17 cellular contexts compared by ENCODE assay signal in genomic region chr2:9217838-9218770, GRCh38. TPM values are rescaled to one million over a fixed set of nuclear protein-coding genes. Genes with fewer than 3 reads are reported as not detected.
DNase-seq lines count a peak whose midpoint lies in the region; ATAC-seq and TF ChIP-seq lines count a peak whose summit lies in the region.
"Had no signal": no experiment of that assay in that cellular context is flagged by ENCODE, and none has a peak within 500 bp of the region (broad histone marks: within the 10 kb centered on the region; RNA-seq: fewer than 3 reads in every experiment).

No MANE protein-coding gene starts in this region.

- peaks cover 24% of the 10 kb centered on the region for H3K4me1 Mint-ChIP-seq in WTC11
- H3K4me1 Mint-ChIP-seq in T-helper 2 cell treated with Interferon-gamma antibody and Interleukin-4, amounts not matched to agents 5 μg/mL and 100 μg/mL, for 36 hours (ENCODE audit: low read depth), result no peaks in the 10 kb centered on the region
- H3K4me1 Mint-ChIP-seq: activated naive CD8-positive, alpha-beta T cell treated with anti-CD3 and anti-CD28 coated beads for 36 hours had no signal

- ATAC-seq in left ventricle myocardium superior, result peak; percentile 23
- ATAC-seq in Right ventricle myocardium inferior, result no peak
- ATAC-seq in WTC11, result peak; percentile 79
- no peak for ATAC-seq in aorta (ENCODE audit: low FRiP score)
- ATAC-seq: HCT116 had no signal

- H3K4me3 ChIP-seq in aorta (ENCODE audit: low read length in 2 of 2), result no peak overlapping the region
- H3K4me3 ChIP-seq: SJSA1, skin epidermis, transverse colon had no signal

- no peak overlapping the region for H3K4me3 Mint-ChIP-seq in WTC11
- H3K4me3 Mint-ChIP-seq in T-helper 2 cell treated with Interferon-gamma antibody and Interleukin-4, amounts not matched to agents 5 μg/mL and 100 μg/mL, for 36 hours, result no peak overlapping the region
- H3K4me3 Mint-ChIP-seq: activated naive CD8-positive, alpha-beta T cell treated with anti-CD3 and anti-CD28 coated beads for 36 hours; central memory CD8-positive, alpha-beta T cell; mesothelial cell of epicardium had no signal

- peaks cover 61% of the 10 kb centered on the region for H3K27me3 Mint-ChIP-seq in WTC11 (ENCODE audit: low read depth)
- H3K27me3 Mint-ChIP-seq in T-helper 2 cell treated with Interferon-gamma antibody and Interleukin-4, amounts not matched to agents 5 μg/mL and 100 μg/mL, for 36 hours (ENCODE audit: low read depth), result peaks cover 20% of the 10 kb centered on the region

- peaks cover 8% of the 10 kb centered on the region for H3K36me3 Mint-ChIP-seq in WTC11
- no peaks in the 10 kb centered on the region for H3K36me3 Mint-ChIP-seq in T-helper 2 cell treated with Interferon-gamma antibody and Interleukin-4, amounts not matched to agents 5 μg/mL and 100 μg/mL, for 36 hours (ENCODE audit: low read depth)
- H3K36me3 Mint-ChIP-seq: activated naive CD8-positive, alpha-beta T cell treated with anti-CD3 and anti-CD28 coated beads for 36 hours had no signal

- DNase-seq in left ventricle myocardium superior (no peak), Right ventricle myocardium inferior (ENCODE audit: missing footprints) (no peak), WTC11 (ENCODE audit: low spot score) (no peak), iPS-NIHi7 (ENCODE audit: extremely low spot score) (peak; percentile 41), aorta (no peak), dermis blood vessel endothelial cell (no peak), AG08396 (ENCODE audit: low spot score) (no peak)
- no peak for DNase-seq in T-helper 2 cell treated with Interferon-gamma antibody and Interleukin-4, amounts not matched to agents 5 μg/mL and 100 μg/mL, for 36 hours (ENCODE audit: low spot score)
- DNase-seq: activated CD4-positive, alpha-beta T cell treated with anti-CD3 and anti-CD28 coated beads, Interleukin-2, amount 50 U/mL, for 4 hours; activated naive CD8-positive, alpha-beta T cell treated with anti-CD3 and anti-CD28 coated beads for 36 hours; activated T-cell treated with anti-CD3 and anti-CD28 coated beads, Interleukin-2, amount 50 U/mL, for 48 hours; transverse colon had no signal

- H3K9me3 ChIP-seq in aorta (ENCODE audit: control insufficient read depth, low read length), result no peaks in the 10 kb centered on the region
- H3K9me3 ChIP-seq: SJSA1, transverse colon had no signal

- H3K27me3 ChIP-seq in aorta (ENCODE audit: control insufficient read depth in 1 of 2, insufficient read depth in 2 of 2, low read length in 1 of 2), result no peaks in the 10 kb centered on the region
- H3K27me3 ChIP-seq: SJSA1, transverse colon had no signal

- peak overlapping the region in 1 of 2 donors; percentile 37 for H3K27ac ChIP-seq in aorta (ENCODE audit: low read depth in 1 of 2, low read length in 2 of 2)
- H3K27ac ChIP-seq: SJSA1, transverse colon had no signal

- 69 to 75% methylated on average over 7 of the region's 7 CpGs for WGBS in aorta, 2 donors

- peaks cover 10% of the 10 kb centered on the region for H3K9me3 Mint-ChIP-seq in WTC11
- no peaks in the 10 kb centered on the region for H3K9me3 Mint-ChIP-seq in T-helper 2 cell treated with Interferon-gamma antibody and Interleukin-4, amounts not matched to agents 5 μg/mL and 100 μg/mL, for 36 hours
- H3K9me3 Mint-ChIP-seq: central memory CD8-positive, alpha-beta T cell had no signal

- intact Hi-C loops in left ventricle myocardium superior (cut with micrococcal nuclease), result no loop called here
- intact Hi-C loops in Right ventricle myocardium inferior (cut with DNase I), result no loop called here
- intact Hi-C loops in aorta (cut with DNase I), result no loop called here

- no peaks in the 10 kb centered on the region for H3K36me3 ChIP-seq in aorta (ENCODE audit: control insufficient read depth in 1 of 2, insufficient read depth in 2 of 2, low read length in 1 of 2)
- H3K36me3 ChIP-seq: transverse colon had no signal

- no peak overlapping the region for H3K27ac Mint-ChIP-seq in WTC11
- no peak overlapping the region for H3K27ac Mint-ChIP-seq in T-helper 2 cell treated with Interferon-gamma antibody and Interleukin-4, amounts not matched to agents 5 μg/mL and 100 μg/mL, for 36 hours
- H3K27ac Mint-ChIP-seq: activated naive CD8-positive, alpha-beta T cell treated with anti-CD3 and anti-CD28 coated beads for 36 hours; mesothelial cell of epicardium had no signal

- peaks cover 7 to 14% of the 10 kb centered on the region in 2 donors for H3K4me1 ChIP-seq in aorta (ENCODE audit: control insufficient read depth in 1 of 2, insufficient read depth in 2 of 2, low read length in 2 of 2)
- H3K4me1 ChIP-seq: SJSA1 had no signal

- POLR2A ChIA-PET in WTC11 (lab: Charles Lee), result interaction anchor here (0.7 kb wide), 1 partner anchor 27 kb away, joined by 3 read pairs; no protein-coding TSS in a partner anchor

- CTCF ChIA-PET in WTC11 (lab: Charles Lee), result interaction anchor here (0.6 kb wide), 1 partner anchor 52 kb away, joined by 4 read pairs; no protein-coding TSS in a partner anchor

- TF ChIP-seq CTCF in WTC11 (IDR thresholded peaks at IDR 0.05), result no peak

TF ChIP-seq in WTC11, 78 proteins besides CTCF, POLR2A, EP300 and RAD21 (continues in another document):
- TF ChIP-seq ZBTB43 (CRISPR knock-in tag; IDR thresholded peaks at IDR 0.05) (no peak), TEAD1 (CRISPR knock-in tag; IDR thresholded peaks at IDR 0.05) (0 out of 2 replicates have a peak, but pooled peaks have one; percentile 40), ZNF317 (CRISPR knock-in tag; IDR thresholded peaks at IDR 0.05; ENCODE audit: borderline replicate concordance, low read depth) (no peak), TP53 (CRISPR knock-in tag; IDR thresholded peaks at IDR 0.05) (no peak), HMGXB4 (CRISPR knock-in tag; IDR thresholded peaks at IDR 0.05) (no peak), ZNF425 (CRISPR knock-in tag; conservative IDR thresholded peaks at IDR 0.05) (no peak), IRF1 (CRISPR knock-in tag; IDR thresholded peaks at IDR 0.05) (no peak), ZNF263 (CRISPR knock-in tag; IDR thresholded peaks at IDR 0.05; ENCODE audit: low read depth) (no peak), ERG (CRISPR knock-in tag; IDR thresholded peaks at IDR 0.05) (no peak), ZNF423 (CRISPR knock-in tag; IDR thresholded peaks at IDR 0.05) (peak; percentile 71)

RNA-seq across cellular contexts. Expression of gene ASAP2, which starts 11.5 kb away (rescaled TPM):
- total RNA-seq in left ventricle myocardium superior (10.1 TPM), Right ventricle myocardium inferior (12.9 TPM), WTC11 (2021) (14.3 to 15.6 TPM (median 14.5 TPM) in 3 replicates), aorta (10 to 100 TPM; 55.2 to 72.4 TPM), dermis blood vessel endothelial cell (58.0 and 59.6 TPM in 2 replicates)
- polyA plus RNA-seq in aorta, result 10 to 100 TPM; 16.7 to 42.4 TPM

Comparison
In these comparisons a context has a peak if more than half of its experiments do, and no peak if none do; other contexts are left out.
1. ATAC-seq: peak in left ventricle myocardium superior (single experiment) and WTC11 (single experiment); none in Right ventricle myocardium inferior (single experiment) and aorta (single experiment).